ENCODE assay signal across 24 cellular contexts in genomic region chr21:32794643-32795042, GRCh38. TPM values are rescaled to one million over a fixed set of nuclear protein-coding genes. Genes with fewer than 3 reads are reported as not detected.
DNase-seq lines count a peak whose midpoint lies in the region; ATAC-seq and TF ChIP-seq lines count a peak whose summit lies in the region.
"Had no signal": no experiment of that assay in that cellular context is flagged by ENCODE, and none has a peak within 500 bp of the region (broad histone marks: within the 10 kb centered on the region; RNA-seq: fewer than 3 reads in every experiment).

No MANE protein-coding gene starts in this region.

- intact Hi-C loops in activated naive CD4-positive, alpha-beta T cell treated with anti-CD3 and anti-CD28 coated beads for 36 hours (cut with micrococcal nuclease) = no loop called here

- peak; percentile 84 for ATAC-seq in omental fat pad (ENCODE audit: low FRiP score)
- ATAC-seq: psoas muscle, T-helper 17 cell had no signal

- no peaks in the 10 kb centered on the region for H3K4me1 Mint-ChIP-seq in activated naive CD4-positive, alpha-beta T cell treated with anti-CD3 and anti-CD28 coated beads for 36 hours (ENCODE audit: low read depth)
- H3K4me1 Mint-ChIP-seq: activated naive CD8-positive, alpha-beta T cell treated with anti-CD3 and anti-CD28 coated beads for 36 hours; B cell; CD8-positive, alpha-beta memory T cell had no signal

- TF ChIP-seq CTCF in fibroblast of pulmonary artery (IDR thresholded peaks at IDR 0.05; ENCODE audit: low read length, missing control alignments) (no peak), omental fat pad (IDR thresholded peaks at IDR 0.05) (no peak), GM13976 (IDR thresholded peaks at IDR 0.05; ENCODE audit: borderline replicate concordance, control extremely low read depth, extremely low read depth, insufficient read depth, missing control alignments) (no peak)

- no peaks in the 10 kb centered on the region for H3K9me3 Mint-ChIP-seq in activated naive CD4-positive, alpha-beta T cell treated with anti-CD3 and anti-CD28 coated beads for 36 hours
- H3K9me3 Mint-ChIP-seq: activated naive CD8-positive, alpha-beta T cell treated with anti-CD3 and anti-CD28 coated beads for 36 hours; CD8-positive, alpha-beta memory T cell; stimulated activated naive CD8-positive, alpha-beta T cell treated with anti-CD3 and anti-CD28 coated beads, Interleukin-15, Interleukin-2, amounts not matched to agents 100 ng/mL and 50 ng/mL, for 24 hours had no signal

- CTCF ChIA-PET in activated naive CD4-positive, alpha-beta T cell treated with anti-CD3 and anti-CD28 coated beads for 36 hours (lab: Charles Lee) = no interaction called here

- DNase-seq in Ammon's horn (ENCODE audit: low spot score) (peak; percentile 48), RPMI7951 (ENCODE audit: low read depth) (peak; percentile 25), fibroblast of pulmonary artery (ENCODE audit: low read depth) (peak; percentile 61), omental fat pad (ENCODE audit: low spot score) (no peak), NCI-H524 treated with DMSO at 0.1 percent for 48 hours (lab: John Stamatoyannopoulos, UW) (no peak), GM13976 (ENCODE audit: low spot score) (no peak), cortex of kidney (lab: John Stamatoyannopoulos, UW) (no peak)
- no peak for DNase-seq in activated naive CD4-positive, alpha-beta T cell treated with anti-CD3 and anti-CD28 coated beads for 36 hours
- DNase-seq: activated CD4-positive, alpha-beta T cell treated with anti-CD3 and anti-CD28 coated beads for 1 hour; activated CD8-positive, alpha-beta memory T cell treated with anti-CD3 and anti-CD28 coated beads for 24 hours; activated effector memory CD4-positive, alpha-beta T cell treated with Interleukin-2 at 50 U/mL for 16 hours; activated naive CD8-positive, alpha-beta T cell treated with anti-CD3 and anti-CD28 coated beads for 36 hours; CD8-positive, alpha-beta memory T cell; DMS153; KBM-7; mesenchymal stem cell; NCI-H1417 treated with DMSO at 0.1 percent for 48 hours; psoas muscle; SK-N-SH; T-helper 17 cell had no signal

- H3K4me3 Mint-ChIP-seq in activated naive CD4-positive, alpha-beta T cell treated with anti-CD3 and anti-CD28 coated beads for 36 hours = no peak overlapping the region
- H3K4me3 Mint-ChIP-seq: activated naive CD8-positive, alpha-beta T cell treated with anti-CD3 and anti-CD28 coated beads for 36 hours; B cell; CD8-positive, alpha-beta memory T cell; stimulated activated naive CD8-positive, alpha-beta T cell treated with anti-CD3 and anti-CD28 coated beads, Interleukin-15, Interleukin-2, amounts not matched to agents 100 ng/mL and 50 ng/mL, for 24 hours; T-helper 17 cell had no signal

- H3K4me3 ChIP-seq in fibroblast of pulmonary artery (replicated peaks; ENCODE audit: low read depth, low read length) = no peak overlapping the region
- H3K4me3 ChIP-seq: HAP-1, psoas muscle, tibial nerve had no signal

- no peaks in the 10 kb centered on the region for H3K27me3 Mint-ChIP-seq in activated naive CD4-positive, alpha-beta T cell treated with anti-CD3 and anti-CD28 coated beads for 36 hours (ENCODE audit: low read depth)
- H3K27me3 Mint-ChIP-seq: activated naive CD8-positive, alpha-beta T cell treated with anti-CD3 and anti-CD28 coated beads for 36 hours; CD8-positive, alpha-beta memory T cell; stimulated activated naive CD8-positive, alpha-beta T cell treated with anti-CD3 and anti-CD28 coated beads, Interleukin-15, Interleukin-2, amounts not matched to agents 100 ng/mL and 50 ng/mL, for 24 hours; T-helper 17 cell had no signal

- in situ Hi-C loops in GM13976 (cut with MboI; ENCODE audit: low sequenced_read_pairs, unreplicated experiment) = no loop called here

- no peak overlapping the region for H3K27ac Mint-ChIP-seq in activated naive CD4-positive, alpha-beta T cell treated with anti-CD3 and anti-CD28 coated beads for 36 hours
- H3K27ac Mint-ChIP-seq: activated naive CD8-positive, alpha-beta T cell treated with anti-CD3 and anti-CD28 coated beads for 36 hours; B cell; CD8-positive, alpha-beta memory T cell; stimulated activated naive CD8-positive, alpha-beta T cell treated with anti-CD3 and anti-CD28 coated beads, Interleukin-15, Interleukin-2, amounts not matched to agents 100 ng/mL and 50 ng/mL, for 24 hours; T-helper 17 cell had no signal

- no peaks in the 10 kb centered on the region for H3K36me3 Mint-ChIP-seq in activated naive CD4-positive, alpha-beta T cell treated with anti-CD3 and anti-CD28 coated beads for 36 hours (ENCODE audit: low read depth)

RNA-seq across cellular contexts. Expression of gene PAXBP1, which starts 23.1 kb away (rescaled TPM):
- total RNA-seq in RPMI7951 (2014; rRNA removed; shearing (Covaris generic)) = 11.4 and 15.3 TPM in 2 replicates
- total RNA-seq in omental fat pad = 10 to 100 TPM; 27.8 to 56.0 (median 38.3) TPM
- 10 to 100 TPM; 44.5 to 44.8 TPM for total RNA-seq in activated naive CD4-positive, alpha-beta T cell treated with anti-CD3 and anti-CD28 coated beads for 36 hours

Comparison
In these comparisons a context has a peak if more than half of its experiments do, and no peak if none do; other contexts are left out.
1. DNase-seq: peak in Ammon's horn (single experiment), RPMI7951 (single experiment) and fibroblast of pulmonary artery (single experiment); none in omental fat pad (single experiment), activated naive CD4-positive, alpha-beta T cell treated with anti-CD3 and anti-CD28 coated beads for 36 hours (single experiment), NCI-H524 treated with DMSO at 0.1 percent for 48 hours (single experiment), GM13976 (single experiment) and cortex of kidney (single experiment).